Comparison of ENCODE assay signal across 1 cellular context in the genomic region with DNA sequence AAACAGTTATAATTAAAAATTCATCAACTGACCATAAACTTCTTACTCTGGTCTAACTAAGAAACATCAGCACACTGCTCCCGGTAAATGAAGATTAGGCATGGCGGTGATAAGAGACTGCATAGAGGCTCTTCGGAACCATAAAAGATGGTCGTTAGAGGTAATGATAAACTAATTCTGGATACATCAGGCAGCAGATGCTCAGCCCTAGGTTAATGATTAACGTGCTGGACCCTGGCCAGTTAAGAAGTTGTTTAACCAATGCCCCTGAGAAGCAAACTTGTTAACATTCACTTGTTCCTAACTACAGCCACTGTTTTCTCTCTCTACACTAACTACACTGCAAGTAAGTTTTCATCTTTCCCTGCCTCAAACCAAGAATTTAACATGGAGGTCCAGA.
TF ChIP-seq lines count a peak whose summit lies in the region.

No MANE protein-coding gene starts in this region.

TF ChIP-seq in A549, 52 proteins besides CTCF, POLR2A, EP300 and RAD21 (continued from another document):
- TF ChIP-seq, protein P1, sequence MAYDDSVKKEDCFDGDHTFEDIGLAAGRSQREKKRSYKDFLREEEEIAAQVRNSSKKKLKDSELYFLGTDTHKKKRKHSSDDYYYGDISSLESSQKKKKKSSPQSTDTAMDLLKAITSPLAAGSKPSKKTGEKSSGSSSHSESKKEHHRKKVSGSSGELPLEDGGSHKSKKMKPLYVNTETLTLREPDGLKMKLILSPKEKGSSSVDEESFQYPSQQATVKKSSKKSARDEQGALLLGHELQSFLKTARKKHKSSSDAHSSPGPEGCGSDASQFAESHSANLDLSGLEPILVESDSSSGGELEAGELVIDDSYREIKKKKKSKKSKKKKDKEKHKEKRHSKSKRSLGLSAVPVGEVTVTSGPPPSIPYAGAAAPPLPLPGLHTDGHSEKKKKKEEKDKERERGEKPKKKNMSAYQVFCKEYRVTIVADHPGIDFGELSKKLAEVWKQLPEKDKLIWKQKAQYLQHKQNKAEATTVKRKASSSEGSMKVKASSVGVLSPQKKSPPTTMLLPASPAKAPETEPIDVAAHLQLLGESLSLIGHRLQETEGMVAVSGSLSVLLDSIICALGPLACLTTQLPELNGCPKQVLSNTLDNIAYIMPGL (CRISPR knock-in tag; IDR thresholded peaks at IDR 0.05; ENCODE audit: borderline replicate concordance): no peak
- TF ChIP-seq, protein P2, sequence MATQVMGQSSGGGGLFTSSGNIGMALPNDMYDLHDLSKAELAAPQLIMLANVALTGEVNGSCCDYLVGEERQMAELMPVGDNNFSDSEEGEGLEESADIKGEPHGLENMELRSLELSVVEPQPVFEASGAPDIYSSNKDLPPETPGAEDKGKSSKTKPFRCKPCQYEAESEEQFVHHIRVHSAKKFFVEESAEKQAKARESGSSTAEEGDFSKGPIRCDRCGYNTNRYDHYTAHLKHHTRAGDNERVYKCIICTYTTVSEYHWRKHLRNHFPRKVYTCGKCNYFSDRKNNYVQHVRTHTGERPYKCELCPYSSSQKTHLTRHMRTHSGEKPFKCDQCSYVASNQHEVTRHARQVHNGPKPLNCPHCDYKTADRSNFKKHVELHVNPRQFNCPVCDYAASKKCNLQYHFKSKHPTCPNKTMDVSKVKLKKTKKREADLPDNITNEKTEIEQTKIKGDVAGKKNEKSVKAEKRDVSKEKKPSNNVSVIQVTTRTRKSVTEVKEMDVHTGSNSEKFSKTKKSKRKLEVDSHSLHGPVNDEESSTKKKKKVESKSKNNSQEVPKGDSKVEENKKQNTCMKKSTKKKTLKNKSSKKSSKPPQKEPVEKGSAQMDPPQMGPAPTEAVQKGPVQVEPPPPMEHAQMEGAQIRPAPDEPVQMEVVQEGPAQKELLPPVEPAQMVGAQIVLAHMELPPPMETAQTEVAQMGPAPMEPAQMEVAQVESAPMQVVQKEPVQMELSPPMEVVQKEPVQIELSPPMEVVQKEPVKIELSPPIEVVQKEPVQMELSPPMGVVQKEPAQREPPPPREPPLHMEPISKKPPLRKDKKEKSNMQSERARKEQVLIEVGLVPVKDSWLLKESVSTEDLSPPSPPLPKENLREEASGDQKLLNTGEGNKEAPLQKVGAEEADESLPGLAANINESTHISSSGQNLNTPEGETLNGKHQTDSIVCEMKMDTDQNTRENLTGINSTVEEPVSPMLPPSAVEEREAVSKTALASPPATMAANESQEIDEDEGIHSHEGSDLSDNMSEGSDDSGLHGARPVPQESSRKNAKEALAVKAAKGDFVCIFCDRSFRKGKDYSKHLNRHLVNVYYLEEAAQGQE (IDR thresholded peaks at IDR 0.05): no peak
- no peak for TF ChIP-seq CHD4 (IDR thresholded peaks at IDR 0.05; ENCODE audit: borderline replicate concordance)
- TF ChIP-seq ZC3H11A (IDR thresholded peaks at IDR 0.05): no peak
